In genomic region chr9:128456613-128457061, GRCh38 we compare ENCODE assay signal across 8 cellular contexts. TPM values are rescaled to one million over a fixed set of nuclear protein-coding genes. Genes with fewer than 3 reads are reported as not detected.
DNase-seq lines count a peak whose midpoint lies in the region; ATAC-seq and TF ChIP-seq lines count a peak whose summit lies in the region.

No MANE protein-coding gene starts in this region.

- TF ChIP-seq CTCF in GM10248 (IDR thresholded peaks at IDR 0.05; ENCODE audit: control extremely low read depth, extremely low read depth, low read depth, missing control alignments) (no peak), right atrium auricular region (IDR thresholded peaks at IDR 0.05) (no peak), vagina (IDR thresholded peaks at IDR 0.05) (no peak)

- DNase-seq in GM10248 (ENCODE audit: extremely low spot score) (peak; percentile 94), NCI-H1092 treated with DMSO at 0.1 percent for 48 hours (lab: John Stamatoyannopoulos, UW) (peak; percentile 71), T-helper 1 cell (peak; percentile 39 to 75 (median 58)), amniotic epithelial cell (ENCODE audit: low read depth) (peak; percentile 66), right atrium auricular region (ENCODE audit: low spot score) (peak; percentile 68), putamen (ENCODE audit: low spot score) (peak; percentile 58), vagina (ENCODE audit: extremely low spot score in 2 of 2) (no peak)

- H3K4me1 ChIP-seq in right atrium auricular region (peaks cover 0 to 17% of the 10 kb centered on the region in 2 donors), vagina (peaks cover 15% of the 10 kb centered on the region)

- H3K36me3 ChIP-seq in right atrium auricular region (peaks cover 16% of the 10 kb centered on the region), vagina (peaks cover 4 to 20% of the 10 kb centered on the region in 2 donors)

- H3K27ac ChIP-seq in right atrium auricular region (peak overlapping the region; percentile 81), vagina (peak overlapping the region; percentile 61)

- CTCF ChIA-PET in GM10248 (lab: Yijun Ruan, JAX) = interaction anchor here (0.9 to 1.9 kb wide), 2 partner anchors 12 to 36 kb away, joined by 3 to 4 read pairs; partner anchors contain the start of gene CERCAM

- H3K9me3 ChIP-seq in right atrium auricular region (no peaks in the 10 kb centered on the region), vagina (no peaks in the 10 kb centered on the region)

- H3K4me3 ChIP-seq in right atrium auricular region = peak overlapping the region; percentile 79 to 93
- H3K4me3 ChIP-seq in vagina = peak overlapping the region; percentile 80 to 85

- intact Hi-C loops in vagina (cut with DNase I) = no loop called here

- H3K27me3 ChIP-seq in right atrium auricular region (no peaks in the 10 kb centered on the region), vagina (no peaks in the 10 kb centered on the region)

- ATAC-seq in HG02610 (IDR thresholded peaks at IDR 0.05; ENCODE audit: unreplicated experiment) = peak; percentile 54

- POLR2A ChIA-PET in GM10248 (lab: Yijun Ruan, JAX) = no interaction called here

- no peak for TF ChIP-seq POLR2A in vagina (IDR thresholded peaks at IDR 0.05)

RNA-seq across cellular contexts. Expression of gene ODF2, which starts 0.8 kb away (rescaled TPM):
- total RNA-seq in right atrium auricular region (10 to 100 TPM in 1 of 2 donors, 1 to 10 TPM in 1; 9.7 to 12.1 TPM), vagina (18.9 TPM)

RNA-seq across cellular contexts. Expression of gene CERCAM, which starts 36.0 kb away (rescaled TPM):
- total RNA-seq in right atrium auricular region (10 to 100 TPM; 13.3 to 15.8 TPM), vagina (36.1 TPM)

RNA-seq across cellular contexts. Expression of gene GLE1, which starts 47.9 kb away (rescaled TPM):
- total RNA-seq in right atrium auricular region = 10 to 100 TPM; 14.4 to 18.1 TPM
- total RNA-seq in vagina = 20.9 TPM

Comparison
In these comparisons a context has a peak if more than half of its experiments do, and no peak if none do; other contexts are left out.
1. DNase-seq: peak in GM10248 (single experiment), NCI-H1092 treated with DMSO at 0.1 percent for 48 hours (single experiment), T-helper 1 cell (5 of 5), amniotic epithelial cell (single experiment), right atrium auricular region (single experiment) and putamen (single experiment); none in vagina (0 of 2).